ENCODE assay signal across 8 cellular contexts in genomic region chr2:235766206-235766794, GRCh38.
A peak's percentile ranks its signal among the peaks of the same experiment; 100 is the strongest.
DNase-seq lines count a peak whose midpoint lies in the region; ATAC-seq and TF ChIP-seq lines count a peak whose summit lies in the region.

No MANE protein-coding gene starts in this region.

- peaks cover 4% of the 10 kb centered on the region for H3K27me3 Mint-ChIP-seq in activated T-helper 1 cell treated with anti-CD3 and anti-CD28 coated beads, Interleukin-12 subunit alpha, Interleukin-12 subunit beta, Interleukin-2, Interleukin-4 antibody, amounts not matched to agents 30 ng/mL and 10 ng/mL and 1 ng/mL, durations not matched to agents 14 hours and 24 hours and 36 hours (ENCODE audit: insufficient read depth)

- H3K4me1 ChIP-seq in NT2/D1 (ENCODE audit: insufficient read depth, insufficient read length): no peaks in the 10 kb centered on the region
- H3K4me1 ChIP-seq in upper lobe of right lung: no peaks in the 10 kb centered on the region

- DNase-seq in AG08395 (ENCODE audit: low spot score) (peak; percentile 80), HuH-7.5 (ENCODE audit: low spot score) (peak; percentile 76), NT2/D1 (ENCODE audit: low read depth, low spot score) (peak; percentile 43), foreskin melanocyte (peak; percentile 64), nucleus accumbens (lab: John Stamatoyannopoulos, UW) (peak in 34 of 56 donors; percentile 6 to 81 (median 44)), upper lobe of right lung (no peak)
- DNase-seq in activated T-helper 1 cell treated with anti-CD3 and anti-CD28 coated beads, Interleukin-12 subunit alpha, Interleukin-12 subunit beta, Interleukin-2, Interleukin-4 antibody, amounts not matched to agents 30 ng/mL and 10 ng/mL and 1 ng/mL, durations not matched to agents 14 hours and 24 hours and 36 hours (ENCODE audit: low spot score): peak; percentile 8

- H3K9me3 ChIP-seq in NT2/D1 (ENCODE audit: insufficient read depth, low read length) (no peaks in the 10 kb centered on the region), upper lobe of right lung (no peaks in the 10 kb centered on the region)

- no peaks in the 10 kb centered on the region for H3K9me3 Mint-ChIP-seq in activated T-helper 1 cell treated with anti-CD3 and anti-CD28 coated beads, Interleukin-12 subunit alpha, Interleukin-12 subunit beta, Interleukin-2, Interleukin-4 antibody, amounts not matched to agents 30 ng/mL and 10 ng/mL and 1 ng/mL, durations not matched to agents 14 hours and 24 hours and 36 hours

- H3K27ac Mint-ChIP-seq in activated T-helper 1 cell treated with anti-CD3 and anti-CD28 coated beads, Interleukin-12 subunit alpha, Interleukin-12 subunit beta, Interleukin-2, Interleukin-4 antibody, amounts not matched to agents 30 ng/mL and 10 ng/mL and 1 ng/mL, durations not matched to agents 14 hours and 24 hours and 36 hours: no peak overlapping the region

- intact Hi-C loops in activated T-helper 1 cell treated with anti-CD3 and anti-CD28 coated beads, Interleukin-12 subunit alpha, Interleukin-12 subunit beta, Interleukin-2, Interleukin-4 antibody, amounts not matched to agents 30 ng/mL and 10 ng/mL and 1 ng/mL, durations not matched to agents 14 hours and 24 hours and 36 hours (cut with micrococcal nuclease): loop anchor here (1.0 kb wide), 1 partner anchor 415 kb away; no protein-coding TSS in a partner anchor
- intact Hi-C loops in upper lobe of right lung (cut with DNase I): no loop called here

- H3K4me1 Mint-ChIP-seq in activated T-helper 1 cell treated with anti-CD3 and anti-CD28 coated beads, Interleukin-12 subunit alpha, Interleukin-12 subunit beta, Interleukin-2, Interleukin-4 antibody, amounts not matched to agents 30 ng/mL and 10 ng/mL and 1 ng/mL, durations not matched to agents 14 hours and 24 hours and 36 hours (ENCODE audit: low read depth): no peaks in the 10 kb centered on the region

- H3K36me3 ChIP-seq in NT2/D1 (ENCODE audit: insufficient read depth, insufficient read length, low read length) (peaks cover 16% of the 10 kb centered on the region), upper lobe of right lung (peaks cover 4% of the 10 kb centered on the region)

- no peak overlapping the region for H3K4me3 Mint-ChIP-seq in activated T-helper 1 cell treated with anti-CD3 and anti-CD28 coated beads, Interleukin-12 subunit alpha, Interleukin-12 subunit beta, Interleukin-2, Interleukin-4 antibody, amounts not matched to agents 30 ng/mL and 10 ng/mL and 1 ng/mL, durations not matched to agents 14 hours and 24 hours and 36 hours

- peak; percentile 96 for TF ChIP-seq CTCF in upper lobe of right lung (IDR thresholded peaks at IDR 0.05)

- no peaks in the 10 kb centered on the region for H3K27me3 ChIP-seq in NT2/D1 (ENCODE audit: insufficient read depth, insufficient read length)
- no peaks in the 10 kb centered on the region for H3K27me3 ChIP-seq in upper lobe of right lung

- H3K4me3 ChIP-seq in NT2/D1 (ENCODE audit: insufficient read length, low read depth): no peak overlapping the region
- no peak overlapping the region for H3K4me3 ChIP-seq in upper lobe of right lung

- ATAC-seq in GM18517 (IDR thresholded peaks at IDR 0.05; ENCODE audit: unreplicated experiment) (peak; percentile 56), upper lobe of right lung (peak; percentile 87)

- H3K9ac ChIP-seq in NT2/D1 (ENCODE audit: insufficient read length, low read depth): no peak overlapping the region

- no peak overlapping the region for H3K27ac ChIP-seq in upper lobe of right lung

- H3K36me3 Mint-ChIP-seq in activated T-helper 1 cell treated with anti-CD3 and anti-CD28 coated beads, Interleukin-12 subunit alpha, Interleukin-12 subunit beta, Interleukin-2, Interleukin-4 antibody, amounts not matched to agents 30 ng/mL and 10 ng/mL and 1 ng/mL, durations not matched to agents 14 hours and 24 hours and 36 hours (ENCODE audit: low read depth): no peaks in the 10 kb centered on the region
